In the genomic region with DNA sequence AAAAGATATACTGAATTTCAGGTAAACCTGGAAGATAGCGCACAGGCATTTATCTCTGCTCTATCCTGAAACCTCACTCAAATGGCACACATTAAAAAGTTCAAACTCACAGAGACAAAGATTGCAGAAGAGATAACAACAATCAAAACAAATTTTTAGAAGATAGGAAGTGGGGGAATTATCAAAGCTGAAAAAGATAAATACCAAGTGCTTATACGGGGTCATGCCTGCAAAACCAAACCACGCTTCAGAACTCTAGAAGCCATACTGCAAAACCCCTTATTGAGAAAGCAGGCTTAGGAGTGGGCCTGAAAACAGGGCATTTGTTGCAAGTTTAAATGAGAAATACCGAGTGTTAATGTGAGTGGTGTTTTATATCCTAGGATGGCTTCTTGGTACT, we compare ENCODE assay signal across 32 cellular contexts.
DNase-seq lines count a peak whose midpoint lies in the region; ATAC-seq and TF ChIP-seq lines count a peak whose summit lies in the region.
"Had no signal": no experiment of that assay in that cellular context is flagged by ENCODE, and none has a peak within 500 bp of the region (broad histone marks: within the 10 kb centered on the region; RNA-seq: fewer than 3 reads in every experiment).

No MANE protein-coding gene starts in this region.

- TF ChIP-seq CTCF in DND-41 (IDR thresholded peaks at IDR 0.05; ENCODE audit: borderline replicate concordance, extremely low read depth, low read length, poor library complexity, severe bottlenecking) (no peak), GM23338 (conservative IDR thresholded peaks at IDR 0.05; ENCODE audit: low read depth in 2 of 2) (no peak), omental fat pad (IDR thresholded peaks at IDR 0.05) (no peak)

- H3K4me3 ChIP-seq in DND-41 (ENCODE audit: low read depth in 1 of 2, low read length in 2 of 2) (no peak overlapping the region), GM23338 (no peak overlapping the region)
- no peak overlapping the region for H3K4me3 ChIP-seq in Jurkat, Clone E6-1 (ENCODE audit: low read length)
- H3K4me3 ChIP-seq: A549; BLaER1; BLaER1 treated with 17β-estradiol and CSF1 and Interleukin-3, amounts not matched to agents 10 nM and 100 nM had no signal

- H3K27me3 Mint-ChIP-seq in GM23338 (ENCODE audit: insufficient read depth, low read depth, poor library complexity): peaks cover 6% of the 10 kb centered on the region

- no peak overlapping the region for H3K27ac ChIP-seq in DND-41 (ENCODE audit: low read length)
- no peak overlapping the region for H3K27ac ChIP-seq in GM23338 (ENCODE audit: low read depth)
- H3K27ac ChIP-seq: 22Rv1; A549; BLaER1; BLaER1 treated with 17β-estradiol and CSF1 and Interleukin-3, amounts not matched to agents 10 nM and 100 nM; C4-2B had no signal

- H3K4me1 ChIP-seq in DND-41 (ENCODE audit: insufficient read depth, low read length) (peaks cover 17% of the 10 kb centered on the region), GM23338 (ENCODE audit: insufficient read depth) (0 out of 2 replicates have a peak, but pooled peaks cover 13% of the 10 kb centered on the region)
- H3K4me1 ChIP-seq: A549; BE2C; BLaER1; BLaER1 treated with 17β-estradiol and CSF1 and Interleukin-3, amounts not matched to agents 10 nM and 100 nM; Caco-2 had no signal

- no peak overlapping the region for H3K27ac Mint-ChIP-seq in GM23338
- H3K27ac Mint-ChIP-seq: B cell; CD14-positive monocyte; CD4-positive, alpha-beta memory T cell; CD4-positive, alpha-beta T cell; CD4-positive, CD25-positive, alpha-beta regulatory T cell; CD8-positive, alpha-beta memory T cell; CD8-positive, alpha-beta T cell had no signal

- H3K36me3 Mint-ChIP-seq in GM23338 (ENCODE audit: low read depth): no peaks in the 10 kb centered on the region
- H3K36me3 Mint-ChIP-seq: CD14-positive monocyte; CD4-positive, alpha-beta memory T cell; CD4-positive, CD25-positive, alpha-beta regulatory T cell; CD8-positive, alpha-beta memory T cell; CD8-positive, alpha-beta T cell had no signal

- H2AFZ ChIP-seq in DND-41 (ENCODE audit: low read depth, low read length): no peak overlapping the region
- H2AFZ ChIP-seq in GM23338: peak overlapping the region; percentile 57; the same call in 1 of the 2 replicates

- H3K9me2 ChIP-seq in GM23338 (ENCODE audit: insufficient read depth): no peaks in the 10 kb centered on the region

- H3K27me3 ChIP-seq in DND-41 (ENCODE audit: insufficient read depth, low read length, poor library complexity) (no peaks in the 10 kb centered on the region), GM23338 (ENCODE audit: insufficient read depth) (no peaks in the 10 kb centered on the region)
- H3K27me3 ChIP-seq: BE2C; BLaER1; BLaER1 treated with 17β-estradiol and CSF1 and Interleukin-3, amounts not matched to agents 10 nM and 100 nM had no signal

- peak overlapping the region; percentile 11; the same call in 1 of the 2 replicates for H3K4me2 ChIP-seq in DND-41 (ENCODE audit: insufficient read depth, low read length)
- no peak overlapping the region for H3K4me2 ChIP-seq in GM23338
- H3K4me2 ChIP-seq: A549; BLaER1; BLaER1 treated with 17β-estradiol and CSF1 and Interleukin-3, amounts not matched to agents 10 nM and 100 nM had no signal

- no peaks in the 10 kb centered on the region for H3K9me3 Mint-ChIP-seq in GM23338
- H3K9me3 Mint-ChIP-seq: CD4-positive, alpha-beta T cell; CD8-positive, alpha-beta memory T cell; CD8-positive, alpha-beta T cell had no signal

- H4K20me1 ChIP-seq in DND-41 (ENCODE audit: insufficient read depth, low read length) (no peaks in the 10 kb centered on the region), GM23338 (replicated peaks; ENCODE audit: insufficient read depth) (no peaks in the 10 kb centered on the region)
- H4K20me1 ChIP-seq: BLaER1; BLaER1 treated with 17β-estradiol and CSF1 and Interleukin-3, amounts not matched to agents 10 nM and 100 nM had no signal

- H3F3A ChIP-seq in GM23338 (replicated peaks; ENCODE audit: low read depth): no peaks in the 10 kb centered on the region

- H3K4me1 Mint-ChIP-seq in GM23338: peaks cover 10% of the 10 kb centered on the region
- H3K4me1 Mint-ChIP-seq: B cell; CD14-positive monocyte; CD4-positive, alpha-beta memory T cell; CD4-positive, CD25-positive, alpha-beta regulatory T cell; CD8-positive, alpha-beta memory T cell had no signal

- no peaks in the 10 kb centered on the region for H3K79me2 ChIP-seq in DND-41 (ENCODE audit: insufficient read depth, low read length)
- H3K79me2 ChIP-seq in GM23338 (replicated peaks; ENCODE audit: insufficient read depth): no peaks in the 10 kb centered on the region

- no peaks in the 10 kb centered on the region for H3K9me3 ChIP-seq in DND-41 (ENCODE audit: insufficient read depth, low read length, severe bottlenecking)
- H3K9me3 ChIP-seq: A549; BE2C; BLaER1; BLaER1 treated with 17β-estradiol and CSF1 and Interleukin-3, amounts not matched to agents 10 nM and 100 nM; Caco-2 had no signal

- peak; percentile 97 for ATAC-seq in DND-41 (ENCODE audit: insufficient read depth, low read depth)
- ATAC-seq in GM23338: no peak
- no peak for ATAC-seq in omental fat pad (ENCODE audit: low FRiP score)
- ATAC-seq: A549; CD8-positive, alpha-beta T cell had no signal

- H3K4me3 Mint-ChIP-seq in GM23338: no peak overlapping the region
- H3K4me3 Mint-ChIP-seq: B cell; CD14-positive monocyte; CD4-positive, alpha-beta memory T cell; CD4-positive, alpha-beta T cell; CD4-positive, CD25-positive, alpha-beta regulatory T cell; CD8-positive, alpha-beta memory T cell; CD8-positive, alpha-beta T cell had no signal

- DNase-seq in DND-41 (peak; percentile 45), GM23338 (ENCODE audit: low spot score) (no peak), HK-2 (ENCODE audit: unreplicated experiment) (no peak), NCI-H2107 (lab: John Stamatoyannopoulos, UW) (no peak), omental fat pad (ENCODE audit: low spot score) (no peak)
- DNase-seq in Jurkat, Clone E6-1 (ENCODE audit: low read depth, low spot score): peak; percentile 55
- DNase-seq: 8988T; ACHN; AML-193; BE2C; C1 segment of cervical spinal cord; Caco-2; Calu3; CD4-positive, alpha-beta memory T cell; CD4-positive, alpha-beta T cell; CD4-positive, CD25-positive, alpha-beta regulatory T cell; CD8-positive, alpha-beta memory T cell; CD8-positive, alpha-beta T cell; COR-L47; DMS 273 treated with DMSO at 0.1 percent for 48 hours; DMS153; DMS53; DMS79; DMS79 treated with DMSO at 0.1 percent for 48 hours; EL had no signal

- no peaks in the 10 kb centered on the region for H3K36me3 ChIP-seq in DND-41 (ENCODE audit: insufficient read depth, low read length)
- no peaks in the 10 kb centered on the region for H3K36me3 ChIP-seq in GM23338 (ENCODE audit: insufficient read depth)
- H3K36me3 ChIP-seq: BE2C; BLaER1; BLaER1 treated with 17β-estradiol and CSF1 and Interleukin-3, amounts not matched to agents 10 nM and 100 nM had no signal

- H3K9ac ChIP-seq in DND-41 (ENCODE audit: low read depth, low read length): no peak overlapping the region
- H3K9ac ChIP-seq: BLaER1; BLaER1 treated with 17β-estradiol and CSF1 and Interleukin-3, amounts not matched to agents 10 nM and 100 nM had no signal

TF ChIP-seq in GM23338, 12 proteins besides CTCF, POLR2A, EP300 and RAD21 (continues in another document):
- TF ChIP-seq ZNF114 (CRISPR knock-in tag; IDR thresholded peaks at IDR 0.05) (no peak), CREB1 (CRISPR knock-in tag; IDR thresholded peaks at IDR 0.05; ENCODE audit: low read depth) (no peak), ZNF331 (CRISPR knock-in tag; IDR thresholded peaks at IDR 0.05; ENCODE audit: low read depth) (no peak), REST (IDR thresholded peaks at IDR 0.05; ENCODE audit: unreplicated experiment) (no peak), STAT1 (IDR thresholded peaks at IDR 0.05; ENCODE audit: unreplicated experiment) (no peak), POLR2AphosphoS5 (IDR thresholded peaks at IDR 0.05; ENCODE audit: low read depth) (no peak), EZH2 (IDR thresholded peaks at IDR 0.05; ENCODE audit: low read depth, unreplicated experiment) (no peak)
- TF ChIP-seq, protein P1, sequence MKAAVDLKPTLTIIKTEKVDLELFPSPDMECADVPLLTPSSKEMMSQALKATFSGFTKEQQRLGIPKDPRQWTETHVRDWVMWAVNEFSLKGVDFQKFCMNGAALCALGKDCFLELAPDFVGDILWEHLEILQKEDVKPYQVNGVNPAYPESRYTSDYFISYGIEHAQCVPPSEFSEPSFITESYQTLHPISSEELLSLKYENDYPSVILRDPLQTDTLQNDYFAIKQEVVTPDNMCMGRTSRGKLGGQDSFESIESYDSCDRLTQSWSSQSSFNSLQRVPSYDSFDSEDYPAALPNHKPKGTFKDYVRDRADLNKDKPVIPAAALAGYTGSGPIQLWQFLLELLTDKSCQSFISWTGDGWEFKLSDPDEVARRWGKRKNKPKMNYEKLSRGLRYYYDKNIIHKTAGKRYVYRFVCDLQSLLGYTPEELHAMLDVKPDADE (IDR thresholded peaks at IDR 0.05): no peak

Comparison
In these comparisons a context has a peak if more than half of its experiments do, and no peak if none do; other contexts are left out.
1. DNase-seq: peak in DND-41 (single experiment) and Jurkat, Clone E6-1 (single experiment); none in GM23338 (single experiment), HK-2 (single experiment), NCI-H2107 (single experiment) and omental fat pad (single experiment).